9 cellular contexts compared by ENCODE assay signal in the genomic region with DNA sequence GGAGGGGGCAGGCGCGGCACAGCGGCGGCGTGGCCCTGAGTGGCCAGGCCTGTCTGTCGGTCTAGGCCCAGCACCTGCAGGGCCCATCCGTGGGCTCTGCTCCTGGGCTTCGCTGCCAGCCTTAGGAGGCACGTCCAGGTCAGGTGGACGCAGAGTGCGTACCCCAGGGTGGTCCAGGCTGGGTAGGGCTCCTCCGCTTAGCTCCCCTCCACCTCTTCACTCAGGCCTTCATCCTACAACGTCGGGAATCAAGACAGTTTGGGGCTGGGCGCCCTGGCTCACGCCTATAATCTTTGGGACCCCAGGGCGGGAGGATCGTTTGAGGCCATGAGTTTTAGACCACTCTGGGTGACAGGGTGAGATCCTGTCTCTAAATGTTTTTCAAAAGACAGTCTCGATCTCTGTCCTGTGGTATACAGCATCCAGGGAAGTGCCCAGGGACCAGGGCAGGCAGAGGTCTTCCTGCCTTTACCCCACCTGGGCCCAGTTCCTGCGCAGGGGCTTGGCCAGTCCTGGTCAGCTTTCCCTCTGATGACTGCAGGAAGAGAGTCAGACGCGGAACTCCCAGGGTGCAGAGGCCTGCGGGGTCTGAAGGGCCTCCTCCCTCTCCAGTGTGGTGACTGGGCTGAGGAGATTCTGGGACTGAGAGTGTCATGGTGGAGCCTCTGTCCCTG. TPM values are rescaled to one million over a fixed set of nuclear protein-coding genes. Genes with fewer than 3 reads are reported as not detected.
DNase-seq lines count a peak whose midpoint lies in the region; ATAC-seq, FAIRE-seq and TF ChIP-seq lines count a peak whose summit lies in the region.
"Not testable (repeated sequence)": the region's sequence is repeated elsewhere in the genome, so short reads cannot be mapped to it uniquely, and the experiment has no call there.
"Had no signal": no experiment of that assay in that cellular context is flagged by ENCODE, and none has a peak within 500 bp of the region (broad histone marks: within the 10 kb centered on the region; RNA-seq: fewer than 3 reads in every experiment).

No MANE protein-coding gene starts in this region.

- CTCF ChIA-PET in CD8-positive, alpha-beta memory T cell (lab: Charles Lee), result not testable (repeated sequence)

- peak overlapping the region; percentile 47 for H3K27ac ChIP-seq in CD8-positive, alpha-beta memory T cell (ENCODE audit: low read depth, low read length)
- H3K27ac ChIP-seq in astrocyte (ENCODE audit: low read depth, low read length) (peak overlapping the region; percentile 47), mucosa of rectum (ENCODE audit: low read depth in 2 of 2, low read length in 2 of 2) (peak overlapping the region in 1 of 2 donors; percentile 38)

- H3K4me3 ChIP-seq in CD8-positive, alpha-beta memory T cell (ENCODE audit: low read length), result peak overlapping the region; percentile 51
- peak overlapping the region; percentile 67 for H3K4me3 ChIP-seq in astrocyte (ENCODE audit: insufficient read depth, low read depth, low read length)
- H3K4me3 ChIP-seq in fibroblast of the aortic adventitia (ENCODE audit: low read depth, low read length), result peak overlapping the region; percentile 66
- H3K4me3 ChIP-seq in mucosa of rectum (ENCODE audit: low read length in 2 of 2), result peak overlapping the region; percentile 66 to 74

- H3K9me3 Mint-ChIP-seq in CD8-positive, alpha-beta memory T cell; IgD-negative memory B cell; astrocyte (ENCODE audit: unreplicated experiment); stimulated activated naive CD8-positive, alpha-beta T cell treated with anti-CD3 and anti-CD28 coated beads, Interleukin-15, Interleukin-2, amounts not matched to agents 100 ng/mL and 50 ng/mL, for 24 hours: not testable (repeated sequence)

- POLR2A ChIA-PET in CD8-positive, alpha-beta memory T cell (lab: Charles Lee), result interaction anchor here (0.8 to 3.3 kb wide), 2 partner anchors 159 to 1312 kb away, joined by 4 to 40 read pairs; partner anchors contain the start of gene IMP4

- peaks cover 14 to 38% (median 23%) of the 10 kb centered on the region in 3 donors for H3K4me1 Mint-ChIP-seq in CD8-positive, alpha-beta memory T cell
- H3K4me1 Mint-ChIP-seq in IgD-negative memory B cell (peaks cover 3 to 12% (median 10%) of the 10 kb centered on the region in 3 donors), T-helper 17 cell (peaks cover 16% of the 10 kb centered on the region), astrocyte (ENCODE audit: low read depth, unreplicated experiment) (peaks cover 17% of the 10 kb centered on the region)
- peaks cover 29% of the 10 kb centered on the region for H3K4me1 Mint-ChIP-seq in stimulated activated naive CD8-positive, alpha-beta T cell treated with anti-CD3 and anti-CD28 coated beads, Interleukin-15, Interleukin-2, amounts not matched to agents 100 ng/mL and 50 ng/mL, for 24 hours (ENCODE audit: low read depth)

- DNase-seq in CD8-positive, alpha-beta memory T cell, result peak in 1 of 5 donors; percentile 7
- not testable (repeated sequence) for DNase-seq in T-helper 17 cell; fibroblast of the aortic adventitia (ENCODE audit: low read depth)
- DNase-seq in astrocyte (ENCODE audit: low read depth), result peak; percentile 4

- H3K4me3 Mint-ChIP-seq in CD8-positive, alpha-beta memory T cell, result peak overlapping the region; percentile 70 to 90 (median 79)
- H3K4me3 Mint-ChIP-seq in IgD-negative memory B cell (peak overlapping the region; percentile 77 to 87 (median 84)), T-helper 17 cell (peak overlapping the region; percentile 76), astrocyte (ENCODE audit: unreplicated experiment) (peak overlapping the region; percentile 82)
- peak overlapping the region; percentile 85 for H3K4me3 Mint-ChIP-seq in stimulated activated naive CD8-positive, alpha-beta T cell treated with anti-CD3 and anti-CD28 coated beads, Interleukin-15, Interleukin-2, amounts not matched to agents 100 ng/mL and 50 ng/mL, for 24 hours

- peak overlapping the region; percentile 96 for H3K4me2 ChIP-seq in astrocyte (ENCODE audit: low read length)

- peaks cover 23% of the 10 kb centered on the region for H3K4me1 ChIP-seq in CD8-positive, alpha-beta memory T cell (ENCODE audit: insufficient read depth, low read length)
- peaks cover 21% of the 10 kb centered on the region for H3K4me1 ChIP-seq in astrocyte (ENCODE audit: insufficient read depth, low read length)
- peaks cover 14 to 15% of the 10 kb centered on the region in 2 donors for H3K4me1 ChIP-seq in mucosa of rectum (ENCODE audit: control insufficient read depth in 2 of 2, insufficient read depth in 2 of 2, low read length in 2 of 2)

- not testable (repeated sequence) for FAIRE-seq in astrocyte (lab: Jason Lieb, UNC)

- H4K20me1 ChIP-seq in astrocyte (ENCODE audit: insufficient read depth, low read length), result peaks cover 22% of the 10 kb centered on the region

- H3K36me3 ChIP-seq in CD8-positive, alpha-beta memory T cell (ENCODE audit: insufficient read depth, low read length); astrocyte (ENCODE audit: insufficient read depth, low read length); mucosa of rectum (ENCODE audit: control insufficient read depth in 2 of 2, insufficient read depth in 2 of 2, low read length in 2 of 2): not testable (repeated sequence)

- peaks cover 0 to 17% (median 4%) of the 10 kb centered on the region in 3 donors for H3K36me3 Mint-ChIP-seq in CD8-positive, alpha-beta memory T cell
- not testable (repeated sequence) for H3K36me3 Mint-ChIP-seq in IgD-negative memory B cell; T-helper 17 cell (ENCODE audit: low read depth); astrocyte (ENCODE audit: low read depth, unreplicated experiment)
- H3K36me3 Mint-ChIP-seq in stimulated activated naive CD8-positive, alpha-beta T cell treated with anti-CD3 and anti-CD28 coated beads, Interleukin-15, Interleukin-2, amounts not matched to agents 100 ng/mL and 50 ng/mL, for 24 hours (ENCODE audit: low read depth), result peaks cover 14% of the 10 kb centered on the region

- H3K79me2 ChIP-seq in astrocyte (ENCODE audit: insufficient read depth, low read length), result peaks cover 76% of the 10 kb centered on the region

- not testable (repeated sequence) for H3K27me3 Mint-ChIP-seq in CD8-positive, alpha-beta memory T cell; IgD-negative memory B cell; T-helper 17 cell; astrocyte (ENCODE audit: low read depth, unreplicated experiment); stimulated activated naive CD8-positive, alpha-beta T cell treated with anti-CD3 and anti-CD28 coated beads, Interleukin-15, Interleukin-2, amounts not matched to agents 100 ng/mL and 50 ng/mL, for 24 hours

- H2AFZ ChIP-seq in astrocyte (ENCODE audit: low read depth, low read length), result peak overlapping the region; percentile 34

- peak overlapping the region; percentile 23 to 89 (median 64) for H3K27ac Mint-ChIP-seq in CD8-positive, alpha-beta memory T cell
- peak overlapping the region in 1 of 3 donors; percentile 25 for H3K27ac Mint-ChIP-seq in IgD-negative memory B cell
- H3K27ac Mint-ChIP-seq in T-helper 17 cell, result peak overlapping the region; percentile 56
- H3K27ac Mint-ChIP-seq in astrocyte (ENCODE audit: unreplicated experiment), result peak overlapping the region; percentile 47
- peak overlapping the region; percentile 85 for H3K27ac Mint-ChIP-seq in stimulated activated naive CD8-positive, alpha-beta T cell treated with anti-CD3 and anti-CD28 coated beads, Interleukin-15, Interleukin-2, amounts not matched to agents 100 ng/mL and 50 ng/mL, for 24 hours

- TF ChIP-seq CTCF in astrocyte (IDR thresholded peaks at IDR 0.05; ENCODE audit: insufficient read depth, low read depth, low read length); fibroblast of the aortic adventitia (IDR thresholded peaks at IDR 0.05; ENCODE audit: insufficient read depth, low read length): not testable (repeated sequence)

- peak; percentile 9 for ATAC-seq in GM21360 (IDR thresholded peaks at IDR 0.05; ENCODE audit: unreplicated experiment)
- ATAC-seq in T-helper 17 cell, result not testable (repeated sequence)

- not testable (repeated sequence) for H3K9me3 ChIP-seq in CD8-positive, alpha-beta memory T cell (ENCODE audit: low read length); T-helper 17 cell (ENCODE audit: control insufficient read depth, low read length, poor library complexity, severe bottlenecking); astrocyte (ENCODE audit: insufficient read depth, low read depth, low read length); mucosa of rectum (ENCODE audit: control insufficient read depth in 2 of 2, low read length in 2 of 2)

- H3K9ac ChIP-seq in astrocyte (ENCODE audit: low read length) (peak overlapping the region; percentile 85), mucosa of rectum (ENCODE audit: low read depth in 1 of 2, low read length in 2 of 2) (peak overlapping the region; percentile 52 to 65)

- not testable (repeated sequence) for H3K27me3 ChIP-seq in CD8-positive, alpha-beta memory T cell (ENCODE audit: insufficient read depth, low read length, poor library complexity, severe bottlenecking); astrocyte (ENCODE audit: insufficient read depth, low read length); mucosa of rectum (ENCODE audit: control insufficient read depth in 2 of 2, insufficient read depth in 2 of 2, low read length in 2 of 2)

RNA-seq across cellular contexts. Expression of gene MZT2B, which starts 0.9 kb away (rescaled TPM):
- 100 to 1,000 TPM; 303 to 318 TPM for total RNA-seq in CD8-positive, alpha-beta memory T cell
- polyA plus RNA-seq in CD8-positive, alpha-beta memory T cell, result 179 TPM
- 168 TPM for polyA plus RNA-seq in IgD-negative memory B cell
- total RNA-seq in T-helper 17 cell (100 to 1,000 TPM; 193 to 211 TPM), astrocyte (232 and 234 TPM in 2 replicates), fibroblast of the aortic adventitia (ENCODE audit: low replicate concordance) (90.5 and 137 TPM in 2 replicates)

RNA-seq across cellular contexts. Expression of gene SMPD4, which starts 1.6 kb away (rescaled TPM):
- total RNA-seq in CD8-positive, alpha-beta memory T cell, result 100 to 1,000 TPM; 111 to 113 TPM
- polyA plus RNA-seq in CD8-positive, alpha-beta memory T cell, result 43.2 TPM
- 43.3 TPM for polyA plus RNA-seq in IgD-negative memory B cell
- 10 to 100 TPM; 67.6 to 83.3 TPM for total RNA-seq in T-helper 17 cell
- 60.1 and 66.3 TPM in 2 replicates for total RNA-seq in astrocyte
- 17.6 and 22.5 TPM in 2 replicates for total RNA-seq in fibroblast of the aortic adventitia (ENCODE audit: low replicate concordance)

RNA-seq across cellular contexts. Expression of gene TUBA3E, which starts 15.3 kb away (rescaled TPM):
- total RNA-seq in CD8-positive, alpha-beta memory T cell, result not detected
- polyA plus RNA-seq in CD8-positive, alpha-beta memory T cell, result not detected
- polyA plus RNA-seq in IgD-negative memory B cell, result not detected
- total RNA-seq in T-helper 17 cell, result not detected
- total RNA-seq in astrocyte, result not detected in 2 replicates
- total RNA-seq in fibroblast of the aortic adventitia (ENCODE audit: low replicate concordance), result not detected in 2 replicates
- total RNA-seq: T-helper 2 cell treated with Interferon-gamma antibody and Interleukin-4, amounts not matched to agents 100 ng/mL and 5 ng/mL, for 36 hours had no signal

RNA-seq across cellular contexts. Expression of gene CCDC74B, which starts 38.1 kb away (rescaled TPM):
- under 1 TPM; 0.84 to 0.85 TPM for total RNA-seq in CD8-positive, alpha-beta memory T cell
- 0.59 TPM for polyA plus RNA-seq in CD8-positive, alpha-beta memory T cell
- polyA plus RNA-seq in IgD-negative memory B cell, result not detected
- total RNA-seq in T-helper 17 cell, result under 1 TPM; 0.21 to 0.99 TPM
- 3.0 and 3.7 TPM in 2 replicates for total RNA-seq in astrocyte
- total RNA-seq in fibroblast of the aortic adventitia (ENCODE audit: low replicate concordance), result 9.7 and 12.2 TPM in 2 replicates

RNA-seq across cellular contexts. Expression of gene POTEF, which starts 53.9 kb away (rescaled TPM):
- total RNA-seq in CD8-positive, alpha-beta memory T cell, result not detected
- 0.05 TPM for polyA plus RNA-seq in CD8-positive, alpha-beta memory T cell
- polyA plus RNA-seq in IgD-negative memory B cell, result not detected
- total RNA-seq in T-helper 17 cell, result not detected
- total RNA-seq in astrocyte, result 2.1 and 2.3 TPM in 2 replicates
- total RNA-seq in fibroblast of the aortic adventitia (ENCODE audit: low replicate concordance), result not detected in 2 replicates
- total RNA-seq: T-helper 2 cell treated with Interferon-gamma antibody and Interleukin-4, amounts not matched to agents 100 ng/mL and 5 ng/mL, for 36 hours had no signal
